In the genomic region with DNA sequence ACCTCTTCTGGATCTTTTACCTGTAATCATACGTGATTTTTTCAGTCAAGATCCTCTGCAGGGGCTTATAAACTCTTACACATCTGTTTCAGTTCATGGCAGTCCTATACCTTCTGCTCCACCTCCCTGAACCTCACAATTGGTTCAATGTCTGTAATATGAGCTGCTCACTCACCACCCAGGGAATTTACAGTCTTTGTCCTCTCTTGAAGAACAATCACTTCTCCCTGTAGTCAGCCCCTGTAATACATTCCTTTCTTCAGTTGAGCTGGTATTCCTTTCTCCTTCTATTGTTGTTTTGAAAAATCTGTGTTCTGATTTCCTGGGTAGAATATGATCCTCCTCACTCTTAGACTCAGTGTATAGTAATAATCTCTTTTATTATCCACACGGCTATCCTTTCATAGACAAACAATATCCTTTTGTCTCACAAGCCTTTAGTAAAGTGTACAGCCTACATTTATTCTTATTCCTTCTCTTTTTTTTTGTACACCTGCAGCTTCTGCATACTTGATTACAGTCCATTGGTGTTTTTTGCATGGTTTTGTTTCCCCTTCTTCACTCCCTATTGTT, we compare ENCODE assay signal across 2 cellular contexts.
TF ChIP-seq lines count a peak whose summit lies in the region.

No MANE protein-coding gene starts in this region.

TF ChIP-seq in IMR-90, 13 proteins besides CTCF, POLR2A, EP300 and RAD21 (continued from another document):
- TF ChIP-seq NFE2L2 (IDR thresholded peaks at IDR 0.05; ENCODE audit: low read depth, low read length) (no peak), ELK1 (IDR thresholded peaks at IDR 0.05; ENCODE audit: borderline replicate concordance, low read depth, low read length) (no peak), CHD1 (IDR thresholded peaks at IDR 0.05; ENCODE audit: low read depth, low read length) (no peak), RFX5 (IDR thresholded peaks at IDR 0.05; ENCODE audit: low read depth, low read length) (no peak), MAFK (IDR thresholded peaks at IDR 0.05; ENCODE audit: low read depth, low read length) (no peak), FOS (IDR thresholded peaks at IDR 0.05; ENCODE audit: low read depth, low read length) (no peak)
- TF ChIP-seq, protein P1, sequence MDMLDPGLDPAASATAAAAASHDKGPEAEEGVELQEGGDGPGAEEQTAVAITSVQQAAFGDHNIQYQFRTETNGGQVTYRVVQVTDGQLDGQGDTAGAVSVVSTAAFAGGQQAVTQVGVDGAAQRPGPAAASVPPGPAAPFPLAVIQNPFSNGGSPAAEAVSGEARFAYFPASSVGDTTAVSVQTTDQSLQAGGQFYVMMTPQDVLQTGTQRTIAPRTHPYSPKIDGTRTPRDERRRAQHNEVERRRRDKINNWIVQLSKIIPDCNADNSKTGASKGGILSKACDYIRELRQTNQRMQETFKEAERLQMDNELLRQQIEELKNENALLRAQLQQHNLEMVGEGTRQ (IDR thresholded peaks at IDR 0.05; ENCODE audit: low read depth, low read length), result no peak

TF ChIP-seq in WTC11, 78 proteins besides CTCF, POLR2A, EP300 and RAD21 (continued from another document):
- TF ChIP-seq JAZF1 (CRISPR knock-in tag; IDR thresholded peaks at IDR 0.05) (no peak), IRF2 (CRISPR knock-in tag; IDR thresholded peaks at IDR 0.05; ENCODE audit: borderline replicate concordance, low read depth) (no peak), NR2C2 (CRISPR knock-in tag; IDR thresholded peaks at IDR 0.05) (no peak), ZNF396 (CRISPR knock-in tag; IDR thresholded peaks at IDR 0.05; ENCODE audit: borderline replicate concordance) (no peak), MYBL2 (CRISPR knock-in tag; IDR thresholded peaks at IDR 0.05) (no peak), HMGA2 (CRISPR knock-in tag; IDR thresholded peaks at IDR 0.05) (no peak), TEAD1 (CRISPR knock-in tag; IDR thresholded peaks at IDR 0.05) (no peak), ZNF281 (CRISPR knock-in tag; IDR thresholded peaks at IDR 0.05) (no peak), ZMAT4 (CRISPR knock-in tag; IDR thresholded peaks at IDR 0.05) (no peak)
- TF ChIP-seq, protein P2, sequence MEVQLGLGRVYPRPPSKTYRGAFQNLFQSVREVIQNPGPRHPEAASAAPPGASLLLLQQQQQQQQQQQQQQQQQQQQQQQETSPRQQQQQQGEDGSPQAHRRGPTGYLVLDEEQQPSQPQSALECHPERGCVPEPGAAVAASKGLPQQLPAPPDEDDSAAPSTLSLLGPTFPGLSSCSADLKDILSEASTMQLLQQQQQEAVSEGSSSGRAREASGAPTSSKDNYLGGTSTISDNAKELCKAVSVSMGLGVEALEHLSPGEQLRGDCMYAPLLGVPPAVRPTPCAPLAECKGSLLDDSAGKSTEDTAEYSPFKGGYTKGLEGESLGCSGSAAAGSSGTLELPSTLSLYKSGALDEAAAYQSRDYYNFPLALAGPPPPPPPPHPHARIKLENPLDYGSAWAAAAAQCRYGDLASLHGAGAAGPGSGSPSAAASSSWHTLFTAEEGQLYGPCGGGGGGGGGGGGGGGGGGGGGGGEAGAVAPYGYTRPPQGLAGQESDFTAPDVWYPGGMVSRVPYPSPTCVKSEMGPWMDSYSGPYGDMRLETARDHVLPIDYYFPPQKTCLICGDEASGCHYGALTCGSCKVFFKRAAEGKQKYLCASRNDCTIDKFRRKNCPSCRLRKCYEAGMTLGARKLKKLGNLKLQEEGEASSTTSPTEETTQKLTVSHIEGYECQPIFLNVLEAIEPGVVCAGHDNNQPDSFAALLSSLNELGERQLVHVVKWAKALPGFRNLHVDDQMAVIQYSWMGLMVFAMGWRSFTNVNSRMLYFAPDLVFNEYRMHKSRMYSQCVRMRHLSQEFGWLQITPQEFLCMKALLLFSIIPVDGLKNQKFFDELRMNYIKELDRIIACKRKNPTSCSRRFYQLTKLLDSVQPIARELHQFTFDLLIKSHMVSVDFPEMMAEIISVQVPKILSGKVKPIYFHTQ (CRISPR knock-in tag; IDR thresholded peaks at IDR 0.05), result no peak
- TF ChIP-seq, protein P3, sequence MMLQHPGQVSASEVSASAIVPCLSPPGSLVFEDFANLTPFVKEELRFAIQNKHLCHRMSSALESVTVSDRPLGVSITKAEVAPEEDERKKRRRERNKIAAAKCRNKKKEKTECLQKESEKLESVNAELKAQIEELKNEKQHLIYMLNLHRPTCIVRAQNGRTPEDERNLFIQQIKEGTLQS (CRISPR knock-in tag; conservative IDR thresholded peaks at IDR 0.05), result no peak
- TF ChIP-seq, protein P4, sequence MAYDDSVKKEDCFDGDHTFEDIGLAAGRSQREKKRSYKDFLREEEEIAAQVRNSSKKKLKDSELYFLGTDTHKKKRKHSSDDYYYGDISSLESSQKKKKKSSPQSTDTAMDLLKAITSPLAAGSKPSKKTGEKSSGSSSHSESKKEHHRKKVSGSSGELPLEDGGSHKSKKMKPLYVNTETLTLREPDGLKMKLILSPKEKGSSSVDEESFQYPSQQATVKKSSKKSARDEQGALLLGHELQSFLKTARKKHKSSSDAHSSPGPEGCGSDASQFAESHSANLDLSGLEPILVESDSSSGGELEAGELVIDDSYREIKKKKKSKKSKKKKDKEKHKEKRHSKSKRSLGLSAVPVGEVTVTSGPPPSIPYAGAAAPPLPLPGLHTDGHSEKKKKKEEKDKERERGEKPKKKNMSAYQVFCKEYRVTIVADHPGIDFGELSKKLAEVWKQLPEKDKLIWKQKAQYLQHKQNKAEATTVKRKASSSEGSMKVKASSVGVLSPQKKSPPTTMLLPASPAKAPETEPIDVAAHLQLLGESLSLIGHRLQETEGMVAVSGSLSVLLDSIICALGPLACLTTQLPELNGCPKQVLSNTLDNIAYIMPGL (CRISPR knock-in tag; IDR thresholded peaks at IDR 0.05), result no peak
- TF ChIP-seq, protein P5, sequence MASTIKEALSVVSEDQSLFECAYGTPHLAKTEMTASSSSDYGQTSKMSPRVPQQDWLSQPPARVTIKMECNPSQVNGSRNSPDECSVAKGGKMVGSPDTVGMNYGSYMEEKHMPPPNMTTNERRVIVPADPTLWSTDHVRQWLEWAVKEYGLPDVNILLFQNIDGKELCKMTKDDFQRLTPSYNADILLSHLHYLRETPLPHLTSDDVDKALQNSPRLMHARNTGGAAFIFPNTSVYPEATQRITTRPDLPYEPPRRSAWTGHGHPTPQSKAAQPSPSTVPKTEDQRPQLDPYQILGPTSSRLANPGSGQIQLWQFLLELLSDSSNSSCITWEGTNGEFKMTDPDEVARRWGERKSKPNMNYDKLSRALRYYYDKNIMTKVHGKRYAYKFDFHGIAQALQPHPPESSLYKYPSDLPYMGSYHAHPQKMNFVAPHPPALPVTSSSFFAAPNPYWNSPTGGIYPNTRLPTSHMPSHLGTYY (CRISPR knock-in tag; IDR thresholded peaks at IDR 0.05), result no peak
